1 cellular context compared by ENCODE assay signal in genomic region chr2:73295751-73296400, GRCh38.
TF ChIP-seq lines count a peak whose summit lies in the region.

No MANE protein-coding gene starts in this region.

TF ChIP-seq in endothelial cell of umbilical vein, 7 proteins besides CTCF, POLR2A, EP300 and RAD21 (continued from another document):
- no peak for TF ChIP-seq POLR2AphosphoS5 (IDR thresholded peaks at IDR 0.05; ENCODE audit: insufficient read depth, low read depth, low read length)
